In genomic region chr9:6931913-6932312, GRCh38 we compare ENCODE assay signal across 8 cellular contexts.
DNase-seq lines count a peak whose midpoint lies in the region; ATAC-seq and TF ChIP-seq lines count a peak whose summit lies in the region.

No MANE protein-coding gene starts in this region.

- intact Hi-C loops in natural killer cell (cut with micrococcal nuclease) = no loop called here
- intact Hi-C loops in OCI-LY7 (cut with micrococcal nuclease; ENCODE audit: unreplicated experiment) = no loop called here

- ATAC-seq in GM19452 (IDR thresholded peaks at IDR 0.05; ENCODE audit: unreplicated experiment) = peak; percentile 70
- ATAC-seq in HG03457 (IDR thresholded peaks at IDR 0.05; ENCODE audit: unreplicated experiment) = peak; percentile 52
- ATAC-seq in natural killer cell = peak in 1 of 3 donors; percentile 54

- no peaks in the 10 kb centered on the region for H4K20me1 ChIP-seq in OCI-LY7 (ENCODE audit: insufficient read depth, low read length)

- no TSS peak for BruUV-seq in OCI-LY7 (replicated peaks; lab: Mats Ljungman, UMichigan)

- CTCF ChIA-PET in OCI-LY7 (lab: Charles Lee; ENCODE audit: unreplicated experiment) = no interaction called here

- H3K4me3 ChIP-seq in astrocyte of the spinal cord (ENCODE audit: low read depth, low read length) = no peak overlapping the region
- no peak overlapping the region for H3K4me3 ChIP-seq in OCI-LY7 (ENCODE audit: low read depth, low read length, poor library complexity, severe bottlenecking)

- POLR2A ChIA-PET in OCI-LY7 (lab: Charles Lee) = interaction anchor here (0.6 to 0.8 kb wide), 3 partner anchors 20 to 53 kb away, joined by 3 to 4 read pairs (median 3); no protein-coding TSS in a partner anchor

- H3K4me1 Mint-ChIP-seq in natural killer cell = peaks cover 44 to 45% of the 10 kb centered on the region in 2 donors

- no peaks in the 10 kb centered on the region for H3K36me3 Mint-ChIP-seq in natural killer cell

- no peak overlapping the region for H2AFZ ChIP-seq in OCI-LY7 (ENCODE audit: low read length)

- no peaks in the 10 kb centered on the region for H3K36me3 ChIP-seq in OCI-LY7 (ENCODE audit: insufficient read depth, low read length)

- H3K27ac ChIP-seq in OCI-LY7 (ENCODE audit: low read depth, low read length, poor library complexity, severe bottlenecking) = no peak overlapping the region

- H3K79me2 ChIP-seq in OCI-LY7 (ENCODE audit: insufficient read depth, low read depth, low read length) = no peaks in the 10 kb centered on the region

- no peak overlapping the region for H3K4me2 ChIP-seq in OCI-LY7 (ENCODE audit: low read length)

- no peaks in the 10 kb centered on the region for H3K9me3 Mint-ChIP-seq in natural killer cell

- DNase-seq in astrocyte of the spinal cord (ENCODE audit: low read depth, low spot score) (peak; percentile 73), natural killer cell (no peak), NOMO-1 (lab: John Stamatoyannopoulos, UW; ENCODE audit: unreplicated experiment in 2 of 2) (no peak), OCI-LY7 (ENCODE audit: low spot score) (no peak), KG1 (lab: John Stamatoyannopoulos, UW) (no peak), pons (ENCODE audit: low spot score) (no peak)

- H3K27ac Mint-ChIP-seq in natural killer cell = peak overlapping the region; percentile 15 to 24

- no peak for TF ChIP-seq CTCF in astrocyte of the spinal cord (IDR thresholded peaks at IDR 0.05; ENCODE audit: low read depth, low read length)
- TF ChIP-seq CTCF in natural killer cell (IDR thresholded peaks at IDR 0.05) = no peak
- TF ChIP-seq CTCF in OCI-LY7 (conservative IDR thresholded peaks at IDR 0.05; ENCODE audit: low read length) = no peak

- H3K4me3 Mint-ChIP-seq in natural killer cell = no peak overlapping the region

- no peaks in the 10 kb centered on the region for H3K9me2 ChIP-seq in OCI-LY7 (ENCODE audit: insufficient read depth, low read length)

- in situ Hi-C loops in astrocyte of the spinal cord (cut with HindIII; ENCODE audit: low sequenced_read_pairs) = no loop called here

- no peaks in the 10 kb centered on the region for H3K27me3 Mint-ChIP-seq in natural killer cell (ENCODE audit: low read depth in 2 of 2)

- peaks cover 13% of the 10 kb centered on the region for H3K4me1 ChIP-seq in OCI-LY7 (ENCODE audit: insufficient read depth, low read length, poor library complexity, severe bottlenecking)

- H3K9me3 ChIP-seq in OCI-LY7 (ENCODE audit: low read length) = no peaks in the 10 kb centered on the region
